In genomic region chr2:236673823-236674185, GRCh38 we compare ENCODE assay signal across 21 cellular contexts.
DNase-seq lines count a peak whose midpoint lies in the region; ATAC-seq and TF ChIP-seq lines count a peak whose summit lies in the region.
"Had no signal": no experiment of that assay in that cellular context is flagged by ENCODE, and none has a peak within 500 bp of the region (broad histone marks: within the 10 kb centered on the region; RNA-seq: fewer than 3 reads in every experiment).

No MANE protein-coding gene starts in this region.

- intact Hi-C loops in natural killer cell (cut with micrococcal nuclease) = no loop called here
- intact Hi-C loops in activated CD8-positive, alpha-beta T cell treated with anti-CD3 and anti-CD28 coated beads for 36 hours (cut with micrococcal nuclease) = no loop called here

- POLR2A ChIA-PET in activated CD8-positive, alpha-beta T cell treated with anti-CD3 and anti-CD28 coated beads for 36 hours (lab: Charles Lee) = no interaction called here

- H3K27ac Mint-ChIP-seq in natural killer cell treated with Interleukin-12 subunit alpha and Interleukin-12 subunit beta and Interleukin-15 and Interleukin-18, amount 100 ng/mL, for 72 hours = no peak overlapping the region
- H3K27ac Mint-ChIP-seq in natural killer cell (no peak overlapping the region), endothelial cell (ENCODE audit: unreplicated experiment) (peak overlapping the region; percentile 68)
- no peak overlapping the region for H3K27ac Mint-ChIP-seq in activated CD8-positive, alpha-beta T cell treated with anti-CD3 and anti-CD28 coated beads for 36 hours
- H3K27ac Mint-ChIP-seq: B cell, CD14-positive monocyte had no signal

- H3K4me3 Mint-ChIP-seq in natural killer cell treated with Interleukin-12 subunit alpha and Interleukin-12 subunit beta and Interleukin-15 and Interleukin-18, amount 100 ng/mL, for 72 hours = no peak overlapping the region
- no peak overlapping the region for H3K4me3 Mint-ChIP-seq in natural killer cell
- no peak overlapping the region for H3K4me3 Mint-ChIP-seq in endothelial cell (ENCODE audit: unreplicated experiment)
- no peak overlapping the region for H3K4me3 Mint-ChIP-seq in activated CD8-positive, alpha-beta T cell treated with anti-CD3 and anti-CD28 coated beads for 36 hours
- H3K4me3 Mint-ChIP-seq: B cell, CD14-positive monocyte, GM23338 had no signal

- no peaks in the 10 kb centered on the region for H3K36me3 Mint-ChIP-seq in natural killer cell treated with Interleukin-12 subunit alpha and Interleukin-12 subunit beta and Interleukin-15 and Interleukin-18, amount 100 ng/mL, for 72 hours
- H3K36me3 Mint-ChIP-seq in natural killer cell (no peaks in the 10 kb centered on the region), endothelial cell (ENCODE audit: low read depth, unreplicated experiment) (peaks cover 4% of the 10 kb centered on the region)
- no peaks in the 10 kb centered on the region for H3K36me3 Mint-ChIP-seq in activated CD8-positive, alpha-beta T cell treated with anti-CD3 and anti-CD28 coated beads for 36 hours (ENCODE audit: low read depth)
- H3K36me3 Mint-ChIP-seq: CD14-positive monocyte had no signal

- H3K27me3 Mint-ChIP-seq in natural killer cell treated with Interleukin-12 subunit alpha and Interleukin-12 subunit beta and Interleukin-15 and Interleukin-18, amount 100 ng/mL, for 72 hours = peaks cover 14 to 44% of the 10 kb centered on the region in 2 donors
- H3K27me3 Mint-ChIP-seq in natural killer cell (ENCODE audit: low read depth in 2 of 2) = peaks cover 13 to 27% of the 10 kb centered on the region in 2 donors
- peaks cover 14% of the 10 kb centered on the region for H3K27me3 Mint-ChIP-seq in endothelial cell (ENCODE audit: unreplicated experiment)
- H3K27me3 Mint-ChIP-seq in activated CD8-positive, alpha-beta T cell treated with anti-CD3 and anti-CD28 coated beads for 36 hours = peaks cover 15% of the 10 kb centered on the region

- H3K4me1 Mint-ChIP-seq in natural killer cell treated with Interleukin-12 subunit alpha and Interleukin-12 subunit beta and Interleukin-15 and Interleukin-18, amount 100 ng/mL, for 72 hours (ENCODE audit: low read depth in 2 of 2) = peaks cover 0 to 7% of the 10 kb centered on the region in 2 donors
- H3K4me1 Mint-ChIP-seq in natural killer cell (peaks cover 0 to 6% of the 10 kb centered on the region in 2 donors), endothelial cell (ENCODE audit: unreplicated experiment) (peaks cover 15% of the 10 kb centered on the region)
- H3K4me1 Mint-ChIP-seq in activated CD8-positive, alpha-beta T cell treated with anti-CD3 and anti-CD28 coated beads for 36 hours (ENCODE audit: low read depth) = no peaks in the 10 kb centered on the region
- H3K4me1 Mint-ChIP-seq: B cell, CD14-positive monocyte had no signal

- no peak for DNase-seq in natural killer cell treated with Interleukin-12 subunit alpha and Interleukin-12 subunit beta and Interleukin-15 and Interleukin-18, amount 100 ng/mL, for 72 hours (ENCODE audit: low spot score)
- DNase-seq in natural killer cell (no peak), endothelial cell (ENCODE audit: low spot score) (no peak), mesenteric fat pad (ENCODE audit: low spot score) (peak; percentile 77), NCI-H748 treated with DMSO at 0.1 percent for 48 hours (lab: John Stamatoyannopoulos, UW) (no peak), NCI-H2171 (lab: John Stamatoyannopoulos, UW) (no peak)
- DNase-seq in stimulated activated CD4-positive, alpha-beta T cell treated with anti-CD3 and anti-CD28 coated beads, Interleukin-4, amount 100 ng/mL, for 4 hours = no peak
- DNase-seq in activated CD8-positive, alpha-beta T cell treated with anti-CD3 and anti-CD28 coated beads for 36 hours = no peak
- DNase-seq: MG63, NCI-H1048, NCI-H1417 treated with DMSO at 0.1 percent for 48 hours, NCI-H187, NCI-H2107, NCI-H2227 treated with DMSO at 0.1 percent for 48 hours, NCI-H510A had no signal

- CTCF ChIA-PET in activated CD8-positive, alpha-beta T cell treated with anti-CD3 and anti-CD28 coated beads for 36 hours (lab: Charles Lee) = no interaction called here

- TF ChIP-seq CTCF in natural killer cell (IDR thresholded peaks at IDR 0.05) (no peak), endothelial cell (IDR thresholded peaks at IDR 0.05; ENCODE audit: unreplicated experiment) (no peak)
- TF ChIP-seq CTCF in activated CD8-positive, alpha-beta T cell treated with anti-CD3 and anti-CD28 coated beads for 36 hours (IDR thresholded peaks at IDR 0.05) = no peak

- peak; percentile 36 to 40 for ATAC-seq in natural killer cell treated with Interleukin-12 subunit alpha and Interleukin-12 subunit beta and Interleukin-15 and Interleukin-18, amount 100 ng/mL, for 72 hours
- no peak for ATAC-seq in natural killer cell
- no peak for ATAC-seq in activated CD8-positive, alpha-beta T cell treated with anti-CD3 and anti-CD28 coated beads for 36 hours
- ATAC-seq: A549, GM23338, HepG2, K562 had no signal

- no peaks in the 10 kb centered on the region for H3K9me3 Mint-ChIP-seq in natural killer cell treated with Interleukin-12 subunit alpha and Interleukin-12 subunit beta and Interleukin-15 and Interleukin-18, amount 100 ng/mL, for 72 hours
- H3K9me3 Mint-ChIP-seq in natural killer cell (no peaks in the 10 kb centered on the region), endothelial cell (ENCODE audit: unreplicated experiment) (peaks cover 5% of the 10 kb centered on the region)
- no peaks in the 10 kb centered on the region for H3K9me3 Mint-ChIP-seq in activated CD8-positive, alpha-beta T cell treated with anti-CD3 and anti-CD28 coated beads for 36 hours

Comparison
In these comparisons a context has a peak if more than half of its experiments do, and no peak if none do; other contexts are left out.
1. ATAC-seq: peak in natural killer cell treated with Interleukin-12 subunit alpha and Interleukin-12 subunit beta and Interleukin-15 and Interleukin-18, amount 100 ng/mL, for 72 hours (2 of 2); none in natural killer cell (0 of 3) and activated CD8-positive, alpha-beta T cell treated with anti-CD3 and anti-CD28 coated beads for 36 hours (single experiment).